Comparison of ENCODE assay signal across 21 cellular contexts in genomic region chr11:86625544-86625943, GRCh38. TPM values are rescaled to one million over a fixed set of nuclear protein-coding genes. Genes with fewer than 3 reads are reported as not detected.
DNase-seq lines count a peak whose midpoint lies in the region; ATAC-seq, FAIRE-seq and TF ChIP-seq lines count a peak whose summit lies in the region.
"Had no signal": no experiment of that assay in that cellular context is flagged by ENCODE, and none has a peak within 500 bp of the region (broad histone marks: within the 10 kb centered on the region; RNA-seq: fewer than 3 reads in every experiment).

No MANE protein-coding gene starts in this region.

- H3K4me1 Mint-ChIP-seq in activated T-cell treated with anti-CD3 and anti-CD28 coated beads, Interleukin-2, amount 50 U/mL, for 4 hours (ENCODE audit: low read depth): no peaks in the 10 kb centered on the region
- H3K4me1 Mint-ChIP-seq: activated B cell treated with CpG ODN at 0.5 μM for 24 hours had no signal

- no peak overlapping the region for H3K9ac ChIP-seq in OCI-LY3 (ENCODE audit: low read length)

- H3K36me3 ChIP-seq in OCI-LY3 (replicated peaks; ENCODE audit: low read depth, low read length): peaks cover under 1% of the 10 kb centered on the region
- H3K36me3 ChIP-seq in tibial artery: no peaks in the 10 kb centered on the region
- no peaks in the 10 kb centered on the region for H3K36me3 ChIP-seq in pancreas

- H3K27ac ChIP-seq in OCI-LY3 (ENCODE audit: low read length) (no peak overlapping the region), tibial artery (peak overlapping the region; percentile 51 to 77), RWPE1 (no peak overlapping the region), pancreas (no peak overlapping the region)
- H3K27ac ChIP-seq: hepatocyte had no signal

- H3K36me3 Mint-ChIP-seq in activated T-cell treated with anti-CD3 and anti-CD28 coated beads, Interleukin-2, amount 50 U/mL, for 4 hours (ENCODE audit: insufficient read depth): peaks cover 1% of the 10 kb centered on the region
- H3K36me3 Mint-ChIP-seq: activated naive CD8-positive, alpha-beta T cell had no signal

- no peak for TF ChIP-seq CTCF in OCI-LY3 (IDR thresholded peaks at IDR 0.05; ENCODE audit: low read depth, low read length)
- no peak for TF ChIP-seq CTCF in tibial artery (IDR thresholded peaks at IDR 0.05)
- TF ChIP-seq CTCF in RWPE1 (conservative IDR thresholded peaks at IDR 0.05; ENCODE audit: low read depth): no peak
- TF ChIP-seq CTCF in pancreas (IDR thresholded peaks at IDR 0.05): no peak

- POLR2A ChIA-PET in RWPE1 (lab: Yijun Ruan, JAX; ENCODE audit: low non-redundant PET): no interaction called here

- ATAC-seq in activated T-cell treated with anti-CD3 and anti-CD28 coated beads, Interleukin-2, amount 50 U/mL, for 4 hours: peak; percentile 18 to 46
- ATAC-seq in HG02759 (IDR thresholded peaks at IDR 0.05; ENCODE audit: unreplicated experiment) (peak; percentile 72), pancreas (no peak)
- ATAC-seq: mucosa of descending colon had no signal

- no peaks in the 10 kb centered on the region for H3K27me3 Mint-ChIP-seq in activated T-cell treated with anti-CD3 and anti-CD28 coated beads, Interleukin-2, amount 50 U/mL, for 4 hours (ENCODE audit: low read depth)

- H3K4me1 ChIP-seq in OCI-LY3 (ENCODE audit: low read length): peaks cover 12% of the 10 kb centered on the region
- peaks cover 0 to 95% (median 66%) of the 10 kb centered on the region in 4 donors for H3K4me1 ChIP-seq in tibial artery
- H3K4me1 ChIP-seq in pancreas: peaks cover 23 to 30% (median 26%) of the 10 kb centered on the region in 3 donors

- peak overlapping the region; percentile 13; the same call in 1 of the 2 replicates for H3K4me2 ChIP-seq in OCI-LY3 (ENCODE audit: low read length)
- H3K4me2 ChIP-seq: hepatocyte had no signal

- H3K27me3 ChIP-seq in OCI-LY3 (ENCODE audit: low read depth, low read length) (peaks cover 15% of the 10 kb centered on the region; the same call in 1 of the 2 replicates), tibial artery (no peaks in the 10 kb centered on the region), pancreas (no peaks in the 10 kb centered on the region)
- H3K27me3 ChIP-seq: hepatocyte had no signal

- no peaks in the 10 kb centered on the region for H3K9me3 Mint-ChIP-seq in activated T-cell treated with anti-CD3 and anti-CD28 coated beads, Interleukin-2, amount 50 U/mL, for 4 hours
- H3K9me3 Mint-ChIP-seq: activated B cell treated with CpG ODN at 0.5 μM for 24 hours had no signal

- H3K9me3 ChIP-seq in OCI-LY3 (ENCODE audit: insufficient read depth, low read length) (0 out of 2 replicates have a peak, but pooled peaks cover under 1% of the 10 kb centered on the region), tibial artery (no peaks in the 10 kb centered on the region), pancreas (no peaks in the 10 kb centered on the region)
- H3K9me3 ChIP-seq: mucosa of descending colon had no signal

- no peak for FAIRE-seq in pancreas (lab: Jason Lieb, UNC)

- intact Hi-C loops in tibial artery (cut with DNase I; ENCODE audit: low total_unique reads): loop anchor here (5.0 kb wide), 1 partner anchor 177 kb away; the partner anchor contains the start of gene PRSS23
- intact Hi-C loops in pancreas (cut with DNase I): no loop called here

- no peaks in the 10 kb centered on the region for H3K79me2 ChIP-seq in OCI-LY3 (ENCODE audit: low read length)
- H3K79me2 ChIP-seq: hepatocyte had no signal

- 82 to 95% methylated on average over 2 of the region's 2 CpGs for WGBS in pancreas, 2 donors

- DNase-seq in activated T-cell treated with anti-CD3 and anti-CD28 coated beads, Interleukin-2, amount 50 U/mL, for 4 hours: no peak
- no peak for DNase-seq in activated T-cell treated with anti-CD3 and anti-CD28 coated beads, Interleukin-2, amount 50 U/mL, for 1 hour
- DNase-seq in tibial artery (no peak), HuH-7 (ENCODE audit: low spot score) (no peak), RWPE1 (ENCODE audit: low spot score) (no peak), pancreas (no peak)
- DNase-seq: activated B cell treated with CpG ODN at 0.5 μM for 24 hours; C1 segment of cervical spinal cord; KBM-7; mucosa of descending colon; NCI-H1105; NCI-H226; NK-92 treated with Interleukin-12 subunit alpha and Interleukin-12 subunit beta, amount 100 ng/mL, for 24 hours; nucleus accumbens; stimulated activated CD4-positive, alpha-beta T cell treated with anti-CD3 and anti-CD28 coated beads, Interleukin-4, amount 100 ng/mL, for 24 hours; trophoblast cell had no signal

- H3K4me3 Mint-ChIP-seq in activated T-cell treated with anti-CD3 and anti-CD28 coated beads, Interleukin-2, amount 50 U/mL, for 4 hours: no peak overlapping the region
- H3K4me3 Mint-ChIP-seq: activated B cell treated with CpG ODN at 0.5 μM for 24 hours; activated naive CD8-positive, alpha-beta T cell; T-helper 1 cell treated with Interleukin-12 subunit alpha and Interleukin-12 subunit beta and Interleukin-4 antibody, amounts not matched to agents 30 μg/mL and 1 μg/mL, for 36 hours had no signal

- H2AFZ ChIP-seq in OCI-LY3 (ENCODE audit: low read depth, low read length): no peak overlapping the region
- H2AFZ ChIP-seq: hepatocyte had no signal

- H3K4me3 ChIP-seq in OCI-LY3 (ENCODE audit: low read length) (no peak overlapping the region), tibial artery (no peak overlapping the region), pancreas (no peak overlapping the region)
- H3K4me3 ChIP-seq: hepatocyte, mucosa of descending colon had no signal

- CTCF ChIA-PET in RWPE1 (lab: Yijun Ruan, JAX): interaction anchor here (0.6 to 0.8 kb wide), 2 partner anchors 71 to 257 kb away, joined by 3 read pairs; no protein-coding TSS in a partner anchor

- no peaks in the 10 kb centered on the region for H4K20me1 ChIP-seq in OCI-LY3 (ENCODE audit: insufficient read depth, low read length)

RNA-seq across cellular contexts. Expression of gene ME3, which starts 46.9 kb away (rescaled TPM):
- 10 to 100 TPM in 1 of 3 donors, 1 to 10 TPM in 2; 5.3 to 10.3 (median 8.3) TPM for total RNA-seq in activated T-cell treated with anti-CD3 and anti-CD28 coated beads, Interleukin-2, amount 50 U/mL, for 4 hours
- total RNA-seq in pancreas: 10 to 100 TPM in 4 of 6 donors, 1 to 10 TPM in 2; 6.5 to 15.4 (median 11.3) TPM
- 10 to 100 TPM; 28.7 to 38.8 TPM for polyA plus RNA-seq in pancreas

Comparison
In these comparisons a context has a peak if more than half of its experiments do, and no peak if none do; other contexts are left out.
1. ATAC-seq: peak in activated T-cell treated with anti-CD3 and anti-CD28 coated beads, Interleukin-2, amount 50 U/mL, for 4 hours (2 of 2) and HG02759 (single experiment); none in pancreas (0 of 4).
2. H3K27ac ChIP-seq: peak in tibial artery (2 of 2); none in OCI-LY3 (single experiment), RWPE1 (single experiment) and pancreas (0 of 4).